In genomic region chr1:9182784-9183257, GRCh38 we compare ENCODE assay signal across 8 cellular contexts. TPM values are rescaled to one million over a fixed set of nuclear protein-coding genes. Genes with fewer than 3 reads are reported as not detected.
A peak's percentile ranks its signal among the peaks of the same experiment; 100 is the strongest.
DNase-seq lines count a peak whose midpoint lies in the region; ATAC-seq and TF ChIP-seq lines count a peak whose summit lies in the region.

No MANE protein-coding gene starts in this region.

- H3K4me3 ChIP-seq in rectal smooth muscle tissue (ENCODE audit: low read length): peak overlapping the region; percentile 61

- H3K4me1 ChIP-seq in rectal smooth muscle tissue (ENCODE audit: control insufficient read depth, insufficient read depth, low read length): no peaks in the 10 kb centered on the region

- peak; percentile 73 for DNase-seq in GM13976 (ENCODE audit: low spot score)
- peak; percentile 15 for DNase-seq in germinal center (ENCODE audit: low spot score)
- DNase-seq in SK-N-DZ (ENCODE audit: low spot score): no peak
- no peak for DNase-seq in activated effector memory CD4-positive, alpha-beta T cell treated with Interleukin-2 at 50 U/mL for 16 hours
- no peak for DNase-seq in NCI-H446 treated with DMSO at 0.1 percent for 48 hours (lab: John Stamatoyannopoulos, UW)

- no peak for TF ChIP-seq CTCF in GM13976 (IDR thresholded peaks at IDR 0.05; ENCODE audit: borderline replicate concordance, control extremely low read depth, extremely low read depth, insufficient read depth, missing control alignments)

- no peak overlapping the region for H3K27ac ChIP-seq in rectal smooth muscle tissue (ENCODE audit: low read depth, low read length)

- no peaks in the 10 kb centered on the region for H3K36me3 ChIP-seq in rectal smooth muscle tissue (ENCODE audit: control insufficient read depth, insufficient read depth, low read length)

- peak; percentile 20 for ATAC-seq in SK-N-SH treated with all-trans-retinoic acid at 6 μM for 48 hours
- no peak for ATAC-seq in HG03521 (IDR thresholded peaks at IDR 0.05; ENCODE audit: unreplicated experiment)

- in situ Hi-C loops in GM13976 (cut with MboI; ENCODE audit: low sequenced_read_pairs, unreplicated experiment): no loop called here

- no peak overlapping the region for H3K9ac ChIP-seq in rectal smooth muscle tissue (ENCODE audit: low read length)

- peaks cover 4% of the 10 kb centered on the region for H3K27me3 ChIP-seq in rectal smooth muscle tissue (ENCODE audit: control insufficient read depth, insufficient read depth, low read length)

TF ChIP-seq in SK-N-SH treated with all-trans-retinoic acid at 6 μM for 48 hours, 23 proteins besides CTCF, POLR2A, EP300 and RAD21:
- TF ChIP-seq RARB (CRISPR knock-in tag; IDR thresholded peaks at IDR 0.05) (no peak), SNAI2 (CRISPR knock-in tag; IDR thresholded peaks at IDR 0.05) (no peak), ZFP30 (CRISPR knock-in tag; IDR thresholded peaks at IDR 0.05) (no peak), ZNF565 (CRISPR knock-in tag; conservative IDR thresholded peaks at IDR 0.05; ENCODE audit: low read depth) (no peak), CSDC2 (CRISPR knock-in tag; IDR thresholded peaks at IDR 0.05) (no peak), PPARA (CRISPR knock-in tag; IDR thresholded peaks at IDR 0.05; ENCODE audit: borderline replicate concordance) (no peak), TCF4 (CRISPR knock-in tag; IDR thresholded peaks at IDR 0.05; ENCODE audit: borderline replicate concordance) (no peak), CREB5 (CRISPR knock-in tag; IDR thresholded peaks at IDR 0.05; ENCODE audit: low read depth) (no peak), ZNF70 (CRISPR knock-in tag; IDR thresholded peaks at IDR 0.05) (no peak), ZFP3 (CRISPR knock-in tag; IDR thresholded peaks at IDR 0.05) (no peak)

RNA-seq across cellular contexts. Expression of gene H6PD, which starts 51.8 kb away (rescaled TPM):
- 1.6 and 1.9 TPM in 2 replicates for polyA plus RNA-seq in SK-N-DZ (2014; cell fraction: cytosol; rRNA removed)
- polyA plus RNA-seq in SK-N-DZ (2014; cell fraction: nucleus; rRNA removed): 1.6 and 2.0 TPM in 2 replicates

RNA-seq across cellular contexts. Expression of gene GPR157, which starts 53.9 kb away (rescaled TPM):
- polyA plus RNA-seq in SK-N-DZ (2014; cell fraction: cytosol; rRNA removed): 0.08 and 0.25 TPM in 2 replicates
- 0.05 TPM in 1 of 2 replicates, not detected in the other for polyA plus RNA-seq in SK-N-DZ (2014; cell fraction: nucleus; rRNA removed)

Comparison
In these comparisons a context has a peak if more than half of its experiments do, and no peak if none do; other contexts are left out.
1. DNase-seq: peak in GM13976 (single experiment) and germinal center (single experiment); none in SK-N-DZ (single experiment), activated effector memory CD4-positive, alpha-beta T cell treated with Interleukin-2 at 50 U/mL for 16 hours (single experiment) and NCI-H446 treated with DMSO at 0.1 percent for 48 hours (single experiment).